Comparison of ENCODE assay signal across 8 cellular contexts in the genomic region with DNA sequence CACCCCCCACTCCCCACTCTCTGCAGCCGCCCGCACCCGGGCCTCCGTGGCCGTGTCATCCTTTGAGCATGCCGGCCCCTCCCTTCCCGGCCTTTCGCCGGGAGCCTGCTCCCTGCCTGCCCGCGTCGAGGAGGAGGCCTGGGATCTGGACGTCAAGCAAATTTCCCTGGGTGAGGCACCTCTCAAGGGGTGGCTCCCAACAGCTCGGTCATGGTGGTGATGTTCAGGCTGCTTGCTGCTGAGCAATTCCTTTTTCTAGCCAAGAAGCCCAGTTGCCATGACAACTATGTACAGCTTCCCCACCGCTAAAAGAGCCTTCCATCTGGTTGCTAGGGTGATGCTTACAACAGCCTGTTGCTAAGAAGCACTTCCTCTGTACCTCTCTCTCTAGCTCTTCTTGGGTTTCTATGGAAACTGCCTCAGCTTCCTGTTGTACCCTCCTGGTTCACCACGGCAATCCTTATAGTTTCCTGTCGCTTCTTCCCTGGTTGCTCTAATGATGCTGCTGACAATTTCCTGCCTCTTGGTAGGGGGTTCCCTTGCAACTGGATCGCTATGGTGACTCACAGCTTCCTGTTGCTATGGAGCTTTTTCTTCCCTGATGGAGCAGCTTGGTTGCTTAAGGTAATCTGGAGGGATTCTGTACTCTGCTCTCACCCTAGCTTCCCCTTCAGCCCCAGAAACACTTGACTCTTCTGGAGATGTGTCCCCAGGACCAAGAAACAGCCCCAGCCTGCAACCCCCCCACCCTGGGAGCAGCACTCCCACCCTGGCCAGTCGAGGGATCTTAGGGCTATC. TPM values are rescaled to one million over a fixed set of nuclear protein-coding genes. Genes with fewer than 3 reads are reported as not detected.
DNase-seq lines count a peak whose midpoint lies in the region; ATAC-seq lines count a peak whose summit lies in the region.

No MANE protein-coding gene starts in this region.

- intact Hi-C loops in Right ventricle myocardium inferior (cut with DNase I) = no loop called here

- DNase-seq in GF-D8 (lab: John Stamatoyannopoulos, UW) (peak; percentile 47), NOMO-1 (lab: John Stamatoyannopoulos, UW; ENCODE audit: unreplicated experiment in 2 of 2) (peak; percentile 53 to 86), Right ventricle myocardium inferior (ENCODE audit: missing footprints) (no peak), renal cortical epithelial cell (ENCODE audit: low read depth) (peak; percentile 80)
- peak; percentile 46 for DNase-seq in activated naive CD8-positive, alpha-beta T cell treated with anti-CD3 and anti-CD28 coated beads for 36 hours

- no peak overlapping the region for H3K27ac Mint-ChIP-seq in activated naive CD8-positive, alpha-beta T cell treated with anti-CD3 and anti-CD28 coated beads for 36 hours

- H3K27me3 Mint-ChIP-seq in activated naive CD8-positive, alpha-beta T cell treated with anti-CD3 and anti-CD28 coated beads for 36 hours = no peaks in the 10 kb centered on the region

- no peaks in the 10 kb centered on the region for H3K9me3 Mint-ChIP-seq in activated naive CD8-positive, alpha-beta T cell treated with anti-CD3 and anti-CD28 coated beads for 36 hours

- H3K4me1 Mint-ChIP-seq in activated naive CD8-positive, alpha-beta T cell treated with anti-CD3 and anti-CD28 coated beads for 36 hours = peaks cover 17% of the 10 kb centered on the region

- H3K36me3 Mint-ChIP-seq in activated naive CD8-positive, alpha-beta T cell treated with anti-CD3 and anti-CD28 coated beads for 36 hours = no peaks in the 10 kb centered on the region

- ATAC-seq in HG02885 (IDR thresholded peaks at IDR 0.05; ENCODE audit: poor library complexity, unreplicated experiment) (peak; percentile 37), Right ventricle myocardium inferior (peak; percentile 24), HG03025 (IDR thresholded peaks at IDR 0.05; ENCODE audit: low FRiP score, unreplicated experiment) (no peak), HG03045 (IDR thresholded peaks at IDR 0.05; ENCODE audit: unreplicated experiment) (no peak)

- no peak overlapping the region for H3K4me3 Mint-ChIP-seq in activated naive CD8-positive, alpha-beta T cell treated with anti-CD3 and anti-CD28 coated beads for 36 hours

RNA-seq across cellular contexts. Expression of a gene that starts 11.0 kb away (rescaled TPM):
- total RNA-seq in activated naive CD8-positive, alpha-beta T cell treated with anti-CD3 and anti-CD28 coated beads for 36 hours = 1 to 10 TPM; 6.9 to 8.6 TPM
- total RNA-seq in Right ventricle myocardium inferior (49.4 TPM), renal cortical epithelial cell (6.6 and 14.9 TPM in 2 replicates)

RNA-seq across cellular contexts. Expression of a gene that starts 13.4 kb away (rescaled TPM):
- not detected for total RNA-seq in activated naive CD8-positive, alpha-beta T cell treated with anti-CD3 and anti-CD28 coated beads for 36 hours
- total RNA-seq in Right ventricle myocardium inferior (0.41 TPM), renal cortical epithelial cell (0.10 and 0.35 TPM in 2 replicates)

RNA-seq across cellular contexts. Expression of a gene that starts 17.4 kb away (rescaled TPM):
- total RNA-seq in activated naive CD8-positive, alpha-beta T cell treated with anti-CD3 and anti-CD28 coated beads for 36 hours = under 1 TPM in 1 of 2 experiments, not detected in 1; 0.21 TPM
- total RNA-seq in Right ventricle myocardium inferior = 25.5 TPM
- 42.0 and 64.4 TPM in 2 replicates for total RNA-seq in renal cortical epithelial cell

RNA-seq across cellular contexts. Expression of a gene that starts 29.9 kb away (rescaled TPM):
- total RNA-seq in activated naive CD8-positive, alpha-beta T cell treated with anti-CD3 and anti-CD28 coated beads for 36 hours = not detected
- total RNA-seq in Right ventricle myocardium inferior = not detected
- not detected in 2 replicates for total RNA-seq in renal cortical epithelial cell

RNA-seq across cellular contexts. Expression of a gene that starts 45.3 kb away (rescaled TPM):
- total RNA-seq in activated naive CD8-positive, alpha-beta T cell treated with anti-CD3 and anti-CD28 coated beads for 36 hours = not detected
- total RNA-seq in Right ventricle myocardium inferior = not detected
- not detected in 2 replicates for total RNA-seq in renal cortical epithelial cell

Comparison
In these comparisons a context has a peak if more than half of its experiments do, and no peak if none do; other contexts are left out.
1. ATAC-seq: peak in HG02885 (single experiment) and Right ventricle myocardium inferior (single experiment); none in HG03025 (single experiment) and HG03045 (single experiment).
2. RNA of a gene that starts 17.4 kb away (total RNA-seq): 42.0 to 64.4 TPM in renal cortical epithelial cell and 25.5 TPM in Right ventricle myocardium inferior (single experiment); 0.21 TPM in activated naive CD8-positive, alpha-beta T cell treated with anti-CD3 and anti-CD28 coated beads for 36 hours; every median in the first group is over 10 times any median in the second.